ENCODE assay signal across 8 cellular contexts in the genomic region with DNA sequence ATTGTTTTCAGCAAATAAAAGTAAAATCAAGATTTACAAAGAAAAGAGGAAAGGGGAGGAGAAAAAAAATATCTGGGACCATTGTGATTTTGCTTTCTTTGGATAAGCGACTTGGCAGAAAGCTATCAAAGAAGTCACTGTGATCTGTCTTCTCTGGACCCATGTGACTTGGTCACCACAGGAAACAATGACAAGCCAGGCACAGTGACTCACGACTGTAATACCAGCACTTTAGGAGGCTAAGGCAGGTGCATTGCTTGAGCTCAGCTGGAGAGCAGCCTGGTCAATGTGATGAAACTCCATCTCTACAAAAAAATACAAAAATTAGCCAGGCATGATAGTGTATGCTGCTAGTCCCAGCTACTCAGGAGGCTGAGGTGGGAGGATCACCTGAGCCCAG.
DNase-seq lines count a peak whose midpoint lies in the region; ATAC-seq and TF ChIP-seq lines count a peak whose summit lies in the region.
"Not testable (repeated sequence)": the region's sequence is repeated elsewhere in the genome, so short reads cannot be mapped to it uniquely, and the experiment has no call there.

No MANE protein-coding gene starts in this region.

- not testable (repeated sequence) for H3K79me2 ChIP-seq in PC-3 (ENCODE audit: low read length)

- not testable (repeated sequence) for TF ChIP-seq CTCF in CD8-positive, alpha-beta T cell (IDR thresholded peaks at IDR 0.05); PC-3 (conservative IDR thresholded peaks at IDR 0.05; ENCODE audit: low read depth, low read length); natural killer cell (IDR thresholded peaks at IDR 0.05)

- intact Hi-C loops in CD8-positive, alpha-beta T cell (cut with DNase I, micrococcal nuclease); PC-3 (cut with micrococcal nuclease); activated CD4-positive, alpha-beta T cell treated with anti-CD3 and anti-CD28 coated beads for 36 hours (cut with DNase I, micrococcal nuclease); natural killer cell (cut with micrococcal nuclease): not testable (repeated sequence)

- H4K20me1 ChIP-seq in PC-3 (ENCODE audit: low read length): not testable (repeated sequence)

- not testable (repeated sequence) for H3K4me3 Mint-ChIP-seq in CD8-positive, alpha-beta T cell; activated CD4-positive, alpha-beta T cell treated with anti-CD3 and anti-CD28 coated beads for 36 hours; activated T-cell treated with anti-CD3 and anti-CD28 coated beads, Interleukin-2, amount 50 U/mL, for 4 hours; activated naive CD8-positive, alpha-beta T cell treated with anti-CD3 and anti-CD28 coated beads, Interleukin-2, amount 10 ng/mL, durations not matched to agents 7 days and 5 days; effector memory CD8-positive, alpha-beta T cell; natural killer cell

- H3K4me1 Mint-ChIP-seq in CD8-positive, alpha-beta T cell (ENCODE audit: low read depth); activated CD4-positive, alpha-beta T cell treated with anti-CD3 and anti-CD28 coated beads for 36 hours; activated T-cell treated with anti-CD3 and anti-CD28 coated beads, Interleukin-2, amount 50 U/mL, for 4 hours (ENCODE audit: low read depth); activated naive CD8-positive, alpha-beta T cell treated with anti-CD3 and anti-CD28 coated beads, Interleukin-2, amount 10 ng/mL, durations not matched to agents 7 days and 5 days; effector memory CD8-positive, alpha-beta T cell (ENCODE audit: low read depth in 2 of 2); natural killer cell: not testable (repeated sequence)

- not testable (repeated sequence) for BruUV-seq in PC-3 (replicated peaks; lab: Mats Ljungman, UMichigan)

- H2AFZ ChIP-seq in PC-3 (ENCODE audit: low read length): not testable (repeated sequence)

- CTCF ChIA-PET in CD8-positive, alpha-beta T cell (lab: Charles Lee); PC-3 (lab: Charles Lee); activated CD4-positive, alpha-beta T cell treated with anti-CD3 and anti-CD28 coated beads for 36 hours (lab: Charles Lee): not testable (repeated sequence)

- POLR2A ChIA-PET in CD8-positive, alpha-beta T cell (lab: Charles Lee); PC-3 (lab: Charles Lee; ENCODE audit: unreplicated experiment); activated CD4-positive, alpha-beta T cell treated with anti-CD3 and anti-CD28 coated beads for 36 hours (lab: Charles Lee); activated naive CD8-positive, alpha-beta T cell treated with anti-CD3 and anti-CD28 coated beads, Interleukin-2, amount 10 ng/mL, durations not matched to agents 7 days and 5 days (lab: Charles Lee): not testable (repeated sequence)

- not testable (repeated sequence) for H3K9me2 ChIP-seq in PC-3 (replicated peaks; ENCODE audit: low read length)

- H3K27me3 ChIP-seq in CD8-positive, alpha-beta T cell (ENCODE audit: insufficient read depth, low read length); PC-3 (ENCODE audit: low read length): not testable (repeated sequence)

- not testable (repeated sequence) for H3K9me3 Mint-ChIP-seq in CD8-positive, alpha-beta T cell; activated CD4-positive, alpha-beta T cell treated with anti-CD3 and anti-CD28 coated beads for 36 hours (ENCODE audit: low read depth); activated T-cell treated with anti-CD3 and anti-CD28 coated beads, Interleukin-2, amount 50 U/mL, for 4 hours; activated naive CD8-positive, alpha-beta T cell treated with anti-CD3 and anti-CD28 coated beads, Interleukin-2, amount 10 ng/mL, durations not matched to agents 7 days and 5 days; effector memory CD8-positive, alpha-beta T cell; natural killer cell

- not testable (repeated sequence) for H3K27ac Mint-ChIP-seq in CD8-positive, alpha-beta T cell; activated CD4-positive, alpha-beta T cell treated with anti-CD3 and anti-CD28 coated beads for 36 hours; activated naive CD8-positive, alpha-beta T cell treated with anti-CD3 and anti-CD28 coated beads, Interleukin-2, amount 10 ng/mL, durations not matched to agents 7 days and 5 days; effector memory CD8-positive, alpha-beta T cell; natural killer cell

- H3K9me3 ChIP-seq in CD8-positive, alpha-beta T cell (ENCODE audit: low read length); PC-3 (ENCODE audit: low read length): not testable (repeated sequence)

- H3K27ac ChIP-seq in CD8-positive, alpha-beta T cell (ENCODE audit: low read depth, low read length); PC-3 (ENCODE audit: low read length): not testable (repeated sequence)

- H3K4me1 ChIP-seq in CD8-positive, alpha-beta T cell (ENCODE audit: insufficient read depth, low read length); PC-3 (ENCODE audit: insufficient read depth, low read length): not testable (repeated sequence)

- not testable (repeated sequence) for H3K36me3 Mint-ChIP-seq in CD8-positive, alpha-beta T cell; activated CD4-positive, alpha-beta T cell treated with anti-CD3 and anti-CD28 coated beads for 36 hours (ENCODE audit: low read depth); activated T-cell treated with anti-CD3 and anti-CD28 coated beads, Interleukin-2, amount 50 U/mL, for 4 hours (ENCODE audit: insufficient read depth); activated naive CD8-positive, alpha-beta T cell treated with anti-CD3 and anti-CD28 coated beads, Interleukin-2, amount 10 ng/mL, durations not matched to agents 7 days and 5 days; effector memory CD8-positive, alpha-beta T cell (ENCODE audit: insufficient read depth); natural killer cell

- H3K4me3 ChIP-seq in CD8-positive, alpha-beta T cell (ENCODE audit: low read depth, low read length); PC-3 (ENCODE audit: low read length): not testable (repeated sequence)

- ATAC-seq in CD8-positive, alpha-beta T cell: peak; percentile 66
- ATAC-seq in PC-3: peak; percentile 89
- ATAC-seq in activated CD4-positive, alpha-beta T cell treated with anti-CD3 and anti-CD28 coated beads for 36 hours: peak; percentile 99
- ATAC-seq in activated T-cell treated with anti-CD3 and anti-CD28 coated beads, Interleukin-2, amount 50 U/mL, for 4 hours: peak; percentile 95 to 96
- ATAC-seq in activated naive CD8-positive, alpha-beta T cell treated with anti-CD3 and anti-CD28 coated beads, Interleukin-2, amount 10 ng/mL, durations not matched to agents 7 days and 5 days (ENCODE audit: low read depth): peak; percentile 96
- ATAC-seq in effector memory CD8-positive, alpha-beta T cell (replicated peaks): peak; percentile 81
- peak; percentile 55 to 83 (median 56) for ATAC-seq in natural killer cell
- ATAC-seq in stimulated activated naive CD8-positive, alpha-beta T cell treated with anti-CD3 and anti-CD28 coated beads, Interleukin-15, Interleukin-2, amounts not matched to agents 100 U/mL and 50 U/mL, for 24 hours: peak; percentile 98

- DNase-seq in CD8-positive, alpha-beta T cell; PC-3; activated CD4-positive, alpha-beta T cell treated with anti-CD3 and anti-CD28 coated beads for 36 hours; activated T-cell treated with anti-CD3 and anti-CD28 coated beads, Interleukin-2, amount 50 U/mL, for 4 hours; activated naive CD8-positive, alpha-beta T cell treated with anti-CD3 and anti-CD28 coated beads, Interleukin-2, amount 10 ng/mL, durations not matched to agents 7 days and 5 days; effector memory CD8-positive, alpha-beta T cell; natural killer cell; stimulated activated naive CD8-positive, alpha-beta T cell treated with anti-CD3 and anti-CD28 coated beads, Interleukin-15, Interleukin-2, amounts not matched to agents 100 U/mL and 50 U/mL, for 24 hours: not testable (repeated sequence)

- not testable (repeated sequence) for H3K27me3 Mint-ChIP-seq in CD8-positive, alpha-beta T cell (ENCODE audit: low read depth); activated CD4-positive, alpha-beta T cell treated with anti-CD3 and anti-CD28 coated beads for 36 hours; activated T-cell treated with anti-CD3 and anti-CD28 coated beads, Interleukin-2, amount 50 U/mL, for 4 hours (ENCODE audit: low read depth); activated naive CD8-positive, alpha-beta T cell treated with anti-CD3 and anti-CD28 coated beads, Interleukin-2, amount 10 ng/mL, durations not matched to agents 7 days and 5 days; natural killer cell (ENCODE audit: low read depth in 2 of 2)
- H3K27me3 Mint-ChIP-seq in effector memory CD8-positive, alpha-beta T cell: peaks cover 9 to 15% of the 10 kb centered on the region in 2 donors

- not testable (repeated sequence) for H3K36me3 ChIP-seq in CD8-positive, alpha-beta T cell (ENCODE audit: insufficient read depth, low read length); PC-3 (ENCODE audit: low read depth, low read length)

- H3F3A ChIP-seq in PC-3 (ENCODE audit: low read length, unreplicated experiment): not testable (repeated sequence)

- H3K4me2 ChIP-seq in PC-3 (ENCODE audit: low read length): not testable (repeated sequence)

- not testable (repeated sequence) for H3K9ac ChIP-seq in PC-3 (ENCODE audit: low read length)
